24 cellular contexts compared by ENCODE assay signal in genomic region chr4:47471591-47471990, GRCh38.
"Had no signal": no experiment of that assay in that cellular context is flagged by ENCODE, and none has a peak within 500 bp of the region (broad histone marks: within the 10 kb centered on the region; RNA-seq: fewer than 3 reads in every experiment).

No MANE protein-coding gene starts in this region.

- H3K36me3 Mint-ChIP-seq: activated naive CD4-positive, alpha-beta T cell treated with anti-CD3 and anti-CD28 coated beads, Interleukin-2, amount 50 U/mL, for 72 hours; brain had no signal

- H3K27me3 Mint-ChIP-seq: brain had no signal

- H3K27ac ChIP-seq: ascending aorta, SK-N-MC had no signal

- DNase-seq: activated CD4-positive, alpha-beta T cell treated with anti-CD3 and anti-CD28 coated beads for 48 hours; activated CD4-positive, alpha-beta T cell treated with anti-CD3 and anti-CD28 coated beads, Interleukin-2, amount 50 U/mL, for 4 hours; activated CD4-positive, CD25-positive, alpha-beta regulatory T cell treated with anti-CD3 and anti-CD28 coated beads, Interleukin-2, amount 50 U/mL, for 72 hours; activated CD8-positive, alpha-beta T cell treated with anti-CD3 and anti-CD28 coated beads, Interleukin-2, amount 10 ng/mL, durations not matched to agents 7 days and 5 days; activated effector memory CD4-positive, alpha-beta T cell treated with Interleukin-2 at 50 U/mL for 16 hours; activated naive CD4-positive, alpha-beta T cell treated with Interleukin-2 at 50 U/mL for 16 hours; activated naive CD8-positive, alpha-beta T cell treated with anti-CD3 and anti-CD28 coated beads, Interleukin-2, amount 50 U/mL, for 24 hours; activated T-cell treated with anti-CD3 and anti-CD28 coated beads, Interleukin-2, amount 50 U/mL, for 24 hours; amniotic stem cell; Karpas-422; MM.1S; NCI-H1930; NCI-H2171; NCI-H2227 treated with DMSO at 0.1 percent for 48 hours; NCI-H446 treated with DMSO at 0.1 percent for 48 hours; NCI-H524 treated with DMSO at 0.1 percent for 48 hours; SIG-M5; SW 1271 had no signal

- ATAC-seq: activated CD8-positive, alpha-beta T cell treated with anti-CD3 and anti-CD28 coated beads, Interleukin-2, amount 10 ng/mL, durations not matched to agents 7 days and 5 days; activated naive CD4-positive, alpha-beta T cell treated with anti-CD3 and anti-CD28 coated beads, Interleukin-2, amount 50 U/mL, for 72 hours; activated naive CD8-positive, alpha-beta T cell treated with anti-CD3 and anti-CD28 coated beads, Interleukin-2, amount 50 U/mL, for 24 hours had no signal

- H3K4me3 Mint-ChIP-seq: activated CD8-positive, alpha-beta T cell treated with anti-CD3 and anti-CD28 coated beads, Interleukin-2, amount 10 ng/mL, durations not matched to agents 7 days and 5 days; activated naive CD8-positive, alpha-beta T cell treated with anti-CD3 and anti-CD28 coated beads, Interleukin-2, amount 50 U/mL, for 24 hours; activated T-cell treated with anti-CD3 and anti-CD28 coated beads, Interleukin-2, amount 50 U/mL, for 24 hours; activated T-helper 1 cell treated with anti-CD3 and anti-CD28 coated beads, Interleukin-12 subunit alpha, Interleukin-12 subunit beta, Interleukin-2, Interleukin-4 antibody, amounts not matched to agents 30 ng/mL and 10 ng/mL and 1 ng/mL, durations not matched to agents 14 hours and 24 hours and 36 hours; brain; central memory CD8-positive, alpha-beta T cell had no signal

- H3K36me3 ChIP-seq: ascending aorta had no signal

- H3K4me1 Mint-ChIP-seq: activated naive CD8-positive, alpha-beta T cell treated with anti-CD3 and anti-CD28 coated beads, Interleukin-2, amount 50 U/mL, for 24 hours; central memory CD8-positive, alpha-beta T cell had no signal

- H3K4me3 ChIP-seq: ascending aorta, SK-N-MC had no signal

- H3K27me3 ChIP-seq: ascending aorta had no signal

- H3K9me3 ChIP-seq: ascending aorta had no signal

- H3K4me1 ChIP-seq: ascending aorta had no signal

- H3K27ac Mint-ChIP-seq: activated CD8-positive, alpha-beta T cell treated with anti-CD3 and anti-CD28 coated beads, Interleukin-2, amount 10 ng/mL, durations not matched to agents 7 days and 5 days; activated naive CD4-positive, alpha-beta T cell treated with anti-CD3 and anti-CD28 coated beads, Interleukin-2, amount 50 U/mL, for 72 hours; activated naive CD8-positive, alpha-beta T cell treated with anti-CD3 and anti-CD28 coated beads, Interleukin-2, amount 50 U/mL, for 24 hours; activated T-cell treated with anti-CD3 and anti-CD28 coated beads, Interleukin-2, amount 50 U/mL, for 24 hours; activated T-helper 1 cell treated with anti-CD3 and anti-CD28 coated beads, Interleukin-12 subunit alpha, Interleukin-12 subunit beta, Interleukin-2, Interleukin-4 antibody, amounts not matched to agents 30 ng/mL and 10 ng/mL and 1 ng/mL, durations not matched to agents 14 hours and 24 hours and 36 hours had no signal

- H3K9me3 Mint-ChIP-seq: activated naive CD4-positive, alpha-beta T cell treated with anti-CD3 and anti-CD28 coated beads, Interleukin-2, amount 50 U/mL, for 72 hours; activated naive CD8-positive, alpha-beta T cell treated with anti-CD3 and anti-CD28 coated beads, Interleukin-2, amount 50 U/mL, for 24 hours; activated T-cell treated with anti-CD3 and anti-CD28 coated beads, Interleukin-2, amount 50 U/mL, for 24 hours; activated T-helper 1 cell treated with anti-CD3 and anti-CD28 coated beads, Interleukin-12 subunit alpha, Interleukin-12 subunit beta, Interleukin-2, Interleukin-4 antibody, amounts not matched to agents 30 ng/mL and 10 ng/mL and 1 ng/mL, durations not matched to agents 14 hours and 24 hours and 36 hours; brain; central memory CD8-positive, alpha-beta T cell had no signal
